1 cellular context compared by ENCODE assay signal in genomic region chr11:6418958-6419611, GRCh38.
TF ChIP-seq lines count a peak whose summit lies in the region.

APBB1 (minus strand) TSS chr11:6419094; CDS start chr11:6411347, 7,747 bp downstream.

TF ChIP-seq in HepG2, 621 proteins besides CTCF, POLR2A, EP300 and RAD21 (continued from another document):
- TF ChIP-seq ZNF407 (CRISPR knock-in tag; IDR thresholded peaks at IDR 0.05; ENCODE audit: not compliant biosample characterization) (no peak), ZSCAN21 (CRISPR knock-in tag; IDR thresholded peaks at IDR 0.05; ENCODE audit: borderline replicate concordance) (0 out of 2 replicates have a peak, but pooled peaks have one; percentile 23), FOXK2 (IDR thresholded peaks at IDR 0.05) (no peak), RBFOX2 (IDR thresholded peaks at IDR 0.05; ENCODE audit: low read depth, low read length) (peak; percentile 68), ZNF687 (CRISPR knock-in tag; IDR thresholded peaks at IDR 0.05) (peak; percentile 45; the same call in 1 of the 2 replicates), ZEB1 (IDR thresholded peaks at IDR 0.05; ENCODE audit: insufficient replicate concordance, low read depth) (no peak), ZNF281 (CRISPR knock-in tag; IDR thresholded peaks at IDR 0.05; ENCODE audit: borderline replicate concordance) (peak; percentile 32; the same call in 1 of the 2 replicates), FOXC1 (CRISPR knock-in tag; IDR thresholded peaks at IDR 0.05; ENCODE audit: borderline replicate concordance) (0 out of 2 replicates have a peak, but pooled peaks have one; percentile 22), MYPOP (CRISPR knock-in tag; IDR thresholded peaks at IDR 0.05) (peak; percentile 64; the same call in 1 of the 2 replicates), MXD3 (CRISPR knock-in tag; IDR thresholded peaks at IDR 0.05) (0 out of 2 replicates have a peak, but pooled peaks have one; percentile 15), TAF15 (IDR thresholded peaks at IDR 0.05; ENCODE audit: low read depth, low read length, poor library complexity, severe bottlenecking) (peak; percentile 72), KLF6 (CRISPR knock-in tag; IDR thresholded peaks at IDR 0.05) (no peak), NR0B2 (CRISPR knock-in tag; IDR thresholded peaks at IDR 0.05) (no peak), SP4 (CRISPR knock-in tag; IDR thresholded peaks at IDR 0.05) (0 out of 2 replicates have a peak, but pooled peaks have one; percentile 29), FUBP1 (CRISPR knock-in tag; IDR thresholded peaks at IDR 0.05; ENCODE audit: borderline replicate concordance) (no peak), YY1 (IDR thresholded peaks at IDR 0.05; ENCODE audit: insufficient read depth, insufficient replicate concordance, low read depth, low read length) (peak; percentile 89), HNRNPLL (IDR thresholded peaks at IDR 0.05; ENCODE audit: low read depth, low read length, poor library complexity, severe bottlenecking) (peak; percentile 53), JUNB (CRISPR knock-in tag; IDR thresholded peaks at IDR 0.05; ENCODE audit: borderline replicate concordance) (no peak), MED8 (CRISPR knock-in tag; IDR thresholded peaks at IDR 0.05; ENCODE audit: insufficient replicate concordance) (no peak), CCDC6 (CRISPR knock-in tag; IDR thresholded peaks at IDR 0.05) (peak; percentile 40; the same call in 1 of the 2 replicates), ZNF230 (CRISPR knock-in tag; IDR thresholded peaks at IDR 0.05) (no peak)
